Comparison of ENCODE assay signal across 26 cellular contexts in the genomic region with DNA sequence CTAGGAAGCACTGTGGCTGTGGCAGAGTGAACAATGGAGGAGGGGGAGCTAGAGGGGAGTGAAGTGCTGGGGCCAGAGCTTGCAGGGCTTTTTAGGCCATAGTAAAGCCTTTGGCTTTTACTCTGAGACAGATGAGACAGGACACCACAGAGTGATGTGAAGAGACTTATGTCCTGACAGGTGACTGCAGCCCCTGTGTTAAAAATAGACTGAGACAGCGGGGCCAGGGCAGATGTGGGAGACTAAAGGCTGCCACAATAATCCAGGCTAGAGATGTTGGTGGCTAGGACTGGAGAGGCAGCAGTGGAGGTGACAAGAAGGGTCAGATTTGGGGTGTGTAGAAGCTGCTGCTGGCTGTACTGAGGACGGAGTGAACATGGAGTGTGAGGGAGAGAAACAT. TPM values are rescaled to one million over a fixed set of nuclear protein-coding genes. Genes with fewer than 3 reads are reported as not detected.
A peak's percentile ranks its signal among the peaks of the same experiment; 100 is the strongest.
DNase-seq lines count a peak whose midpoint lies in the region; ATAC-seq, FAIRE-seq and TF ChIP-seq lines count a peak whose summit lies in the region.
"Had no signal": no experiment of that assay in that cellular context is flagged by ENCODE, and none has a peak within 500 bp of the region (broad histone marks: within the 10 kb centered on the region; RNA-seq: fewer than 3 reads in every experiment).

No MANE protein-coding gene starts in this region.

- FAIRE-seq in bronchial epithelial cell (lab: Jason Lieb, UNC) = peak; percentile 40
- FAIRE-seq: G401.6, GM12892 had no signal

- H3K9me3 ChIP-seq in skeletal muscle tissue (ENCODE audit: control insufficient read depth in 3 of 3, low read length in 3 of 3) = no peaks in the 10 kb centered on the region
- H3K9me3 ChIP-seq: BLaER1 treated with 17β-estradiol and CSF1 and Interleukin-3, amounts not matched to agents 10 nM and 100 nM; Peyer's patch had no signal

- intact Hi-C loops in activated CD8-positive, alpha-beta T cell treated with anti-CD3 and anti-CD28 coated beads for 36 hours (cut with micrococcal nuclease) = no loop called here
- intact Hi-C loops in posterior vena cava (cut with DNase I) = no loop called here

- no peak for TF ChIP-seq CTCF in activated CD8-positive, alpha-beta T cell treated with anti-CD3 and anti-CD28 coated beads for 36 hours (IDR thresholded peaks at IDR 0.05)
- TF ChIP-seq CTCF in bronchial epithelial cell (IDR thresholded peaks at IDR 0.05; ENCODE audit: insufficient read depth, low read length, severe bottlenecking) (no peak), neural crest cell (conservative IDR thresholded peaks at IDR 0.05) (no peak)

- H3K9ac ChIP-seq in skeletal muscle tissue (ENCODE audit: low read depth in 1 of 3, low read length in 3 of 3) = peak overlapping the region; percentile 0 to 42 (median 36)
- H3K9ac ChIP-seq: GM23248 had no signal

- H3K4me3 ChIP-seq in bronchial epithelial cell (ENCODE audit: low read depth, low read length) = no peak overlapping the region
- H3K4me3 ChIP-seq in skeletal muscle tissue (ENCODE audit: low read length in 3 of 3) = peak overlapping the region in 2 of 3 donors; percentile 24 to 53
- H3K4me3 ChIP-seq: BLaER1 treated with 17β-estradiol and CSF1 and Interleukin-3, amounts not matched to agents 10 nM and 100 nM; GM23248; Peyer's patch had no signal

- H3K9me3 Mint-ChIP-seq in activated CD8-positive, alpha-beta T cell treated with anti-CD3 and anti-CD28 coated beads, Interleukin-2, amount 10 ng/mL, durations not matched to agents 7 days and 5 days (ENCODE audit: insufficient read depth) = no peaks in the 10 kb centered on the region
- H3K9me3 Mint-ChIP-seq in activated CD8-positive, alpha-beta T cell treated with anti-CD3 and anti-CD28 coated beads for 36 hours = no peaks in the 10 kb centered on the region
- no peaks in the 10 kb centered on the region for H3K9me3 Mint-ChIP-seq in neural crest cell
- H3K9me3 Mint-ChIP-seq: H9, HFFc6, IgD-negative memory B cell had no signal

- peaks cover 3% of the 10 kb centered on the region for H3K4me1 Mint-ChIP-seq in activated CD8-positive, alpha-beta T cell treated with anti-CD3 and anti-CD28 coated beads, Interleukin-2, amount 10 ng/mL, durations not matched to agents 7 days and 5 days (ENCODE audit: low read depth)
- H3K4me1 Mint-ChIP-seq in activated CD8-positive, alpha-beta T cell treated with anti-CD3 and anti-CD28 coated beads for 36 hours (ENCODE audit: low read depth) = peaks cover 6% of the 10 kb centered on the region
- H3K4me1 Mint-ChIP-seq in neural crest cell = no peaks in the 10 kb centered on the region

- CTCF ChIA-PET in activated CD8-positive, alpha-beta T cell treated with anti-CD3 and anti-CD28 coated beads, Interleukin-2, amount 10 ng/mL, durations not matched to agents 7 days and 5 days (lab: Charles Lee) = interaction anchor here (1.4 to 15.7 kb wide), 3 partner anchors 30 to 157 kb away, joined by 4 to 484 read pairs (median 13); partner anchors contain the start of gene TIMM10
- CTCF ChIA-PET in activated CD8-positive, alpha-beta T cell treated with anti-CD3 and anti-CD28 coated beads for 36 hours (lab: Charles Lee) = interaction anchor here (1.6 to 13.2 kb wide), 2 partner anchors 30 to 40 kb away, joined by 8 to 425 read pairs; partner anchors contain the start of gene TIMM10

- H3K27ac Mint-ChIP-seq in activated CD8-positive, alpha-beta T cell treated with anti-CD3 and anti-CD28 coated beads, Interleukin-2, amount 10 ng/mL, durations not matched to agents 7 days and 5 days = peak overlapping the region; percentile 41
- no peak overlapping the region for H3K27ac Mint-ChIP-seq in activated CD8-positive, alpha-beta T cell treated with anti-CD3 and anti-CD28 coated beads for 36 hours
- H3K27ac Mint-ChIP-seq in neural crest cell (ENCODE audit: unreplicated experiment) = peak overlapping the region; percentile 13
- H3K27ac Mint-ChIP-seq: H9, HFFc6 had no signal

- H3K27me3 ChIP-seq in bronchial epithelial cell (ENCODE audit: control insufficient read depth, insufficient read depth, low read length) (peaks cover 9% of the 10 kb centered on the region), skeletal muscle tissue (ENCODE audit: control insufficient read depth in 3 of 3, insufficient read depth in 3 of 3, low read length in 3 of 3) (peaks cover 0 to 3% (median under 1%) of the 10 kb centered on the region in 3 donors)
- H3K27me3 ChIP-seq: Peyer's patch had no signal

- no peak for DNase-seq in activated CD8-positive, alpha-beta T cell treated with anti-CD3 and anti-CD28 coated beads, Interleukin-2, amount 10 ng/mL, durations not matched to agents 7 days and 5 days
- DNase-seq in activated CD8-positive, alpha-beta T cell treated with anti-CD3 and anti-CD28 coated beads for 36 hours = no peak
- no peak for DNase-seq in bronchial epithelial cell (ENCODE audit: low read depth)
- DNase-seq in neural crest cell (ENCODE audit: low read depth, low spot score) = no peak
- DNase-seq in posterior vena cava (ENCODE audit: low spot score) = no peak
- DNase-seq: ACHN, GM23248, H9, HFFc6, NCI-H1105, NCI-H146, NCI-H2029, NCI-H226, NCI-H524, NCI-H774, Peyer's patch had no signal

- H3K4me3 Mint-ChIP-seq in activated CD8-positive, alpha-beta T cell treated with anti-CD3 and anti-CD28 coated beads, Interleukin-2, amount 10 ng/mL, durations not matched to agents 7 days and 5 days = no peak overlapping the region
- H3K4me3 Mint-ChIP-seq in activated CD8-positive, alpha-beta T cell treated with anti-CD3 and anti-CD28 coated beads for 36 hours = no peak overlapping the region
- no peak overlapping the region for H3K4me3 Mint-ChIP-seq in neural crest cell
- H3K4me3 Mint-ChIP-seq: H9, HFFc6, IgD-negative memory B cell had no signal

- H3K36me3 ChIP-seq in bronchial epithelial cell (ENCODE audit: control insufficient read depth, insufficient read depth, low read length) (no peaks in the 10 kb centered on the region), skeletal muscle tissue (ENCODE audit: control insufficient read depth in 3 of 3, insufficient read depth in 3 of 3, low read length in 3 of 3) (peaks cover 34 to 59% (median 43%) of the 10 kb centered on the region in 3 donors)

- no peak for ATAC-seq in activated CD8-positive, alpha-beta T cell treated with anti-CD3 and anti-CD28 coated beads, Interleukin-2, amount 10 ng/mL, durations not matched to agents 7 days and 5 days
- ATAC-seq in activated CD8-positive, alpha-beta T cell treated with anti-CD3 and anti-CD28 coated beads for 36 hours = no peak
- ATAC-seq in HG03565 (IDR thresholded peaks at IDR 0.05; ENCODE audit: unreplicated experiment) = no peak
- no peak for ATAC-seq in HG03521 (IDR thresholded peaks at IDR 0.05; ENCODE audit: unreplicated experiment)

- H3K36me3 Mint-ChIP-seq in activated CD8-positive, alpha-beta T cell treated with anti-CD3 and anti-CD28 coated beads, Interleukin-2, amount 10 ng/mL, durations not matched to agents 7 days and 5 days (ENCODE audit: low read depth) = peaks cover 28% of the 10 kb centered on the region
- peaks cover 74% of the 10 kb centered on the region for H3K36me3 Mint-ChIP-seq in activated CD8-positive, alpha-beta T cell treated with anti-CD3 and anti-CD28 coated beads for 36 hours (ENCODE audit: low read depth)
- H3K36me3 Mint-ChIP-seq in neural crest cell (ENCODE audit: low read depth) = no peaks in the 10 kb centered on the region

- POLR2A ChIA-PET in activated CD8-positive, alpha-beta T cell treated with anti-CD3 and anti-CD28 coated beads, Interleukin-2, amount 10 ng/mL, durations not matched to agents 7 days and 5 days (lab: Charles Lee) = no interaction called here
- POLR2A ChIA-PET in activated CD8-positive, alpha-beta T cell treated with anti-CD3 and anti-CD28 coated beads for 36 hours (lab: Charles Lee) = interaction anchor here (1.0 to 1.1 kb wide), 2 partner anchors 9 to 29 kb away, joined by 3 read pairs; no protein-coding TSS in a partner anchor

- peak overlapping the region; percentile 69 for H3K27ac ChIP-seq in skeletal muscle tissue (ENCODE audit: low read depth, low read length)
- H3K27ac ChIP-seq: 22Rv1, GM23248, Peyer's patch had no signal

- peaks cover 29 to 46% (median 36%) of the 10 kb centered on the region in 3 donors for H3K4me1 ChIP-seq in skeletal muscle tissue (ENCODE audit: control insufficient read depth in 3 of 3, insufficient read depth in 3 of 3, low read length in 3 of 3)

- peaks cover 3% of the 10 kb centered on the region for H3K27me3 Mint-ChIP-seq in activated CD8-positive, alpha-beta T cell treated with anti-CD3 and anti-CD28 coated beads, Interleukin-2, amount 10 ng/mL, durations not matched to agents 7 days and 5 days (ENCODE audit: low read depth)
- H3K27me3 Mint-ChIP-seq in activated CD8-positive, alpha-beta T cell treated with anti-CD3 and anti-CD28 coated beads for 36 hours = no peaks in the 10 kb centered on the region
- peaks cover 11% of the 10 kb centered on the region for H3K27me3 Mint-ChIP-seq in neural crest cell (ENCODE audit: low read depth)

RNA-seq across cellular contexts. Expression of gene SLC43A1, which starts 27.6 kb away (rescaled TPM):
- 10 to 100 TPM; 26.4 to 28.4 TPM for total RNA-seq in activated CD8-positive, alpha-beta T cell treated with anti-CD3 and anti-CD28 coated beads, Interleukin-2, amount 10 ng/mL, durations not matched to agents 7 days and 5 days
- 10 to 100 TPM; 32.1 to 34.0 TPM for total RNA-seq in activated CD8-positive, alpha-beta T cell treated with anti-CD3 and anti-CD28 coated beads for 36 hours
- total RNA-seq in bronchial epithelial cell (1.0 and 1.3 TPM in 2 replicates), neural crest cell (4.5 and 4.7 TPM in 2 replicates), skeletal muscle tissue (18.3 TPM), posterior vena cava (10 to 100 TPM in 1 of 2 donors, 1 to 10 TPM in 1; 8.1 to 11.5 TPM)

RNA-seq across cellular contexts. Expression of gene RTN4RL2, which starts 27.6 kb away (rescaled TPM):
- total RNA-seq in activated CD8-positive, alpha-beta T cell treated with anti-CD3 and anti-CD28 coated beads, Interleukin-2, amount 10 ng/mL, durations not matched to agents 7 days and 5 days = under 1 TPM; 0.47 to 0.57 TPM
- total RNA-seq in activated CD8-positive, alpha-beta T cell treated with anti-CD3 and anti-CD28 coated beads for 36 hours = under 1 TPM; 0.23 to 0.27 TPM
- total RNA-seq in bronchial epithelial cell (not detected in 2 replicates), neural crest cell (2.4 and 3.4 TPM in 2 replicates), skeletal muscle tissue (not detected), posterior vena cava (1 to 10 TPM; 2.0 to 2.9 TPM)

RNA-seq across cellular contexts. Expression of gene TIMM10, which starts 42.6 kb away (rescaled TPM):
- total RNA-seq in activated CD8-positive, alpha-beta T cell treated with anti-CD3 and anti-CD28 coated beads, Interleukin-2, amount 10 ng/mL, durations not matched to agents 7 days and 5 days = 10 to 100 TPM; 65.4 to 65.8 TPM
- total RNA-seq in activated CD8-positive, alpha-beta T cell treated with anti-CD3 and anti-CD28 coated beads for 36 hours = 10 to 100 TPM; 75.2 to 84.2 TPM
- 71.2 and 86.9 TPM in 2 replicates for total RNA-seq in bronchial epithelial cell
- total RNA-seq in neural crest cell = 103 and 108 TPM in 2 replicates
- 64.2 TPM for total RNA-seq in skeletal muscle tissue
- 10 to 100 TPM; 31.8 to 38.1 TPM for total RNA-seq in posterior vena cava

RNA-seq across cellular contexts. Expression of gene SMTNL1, which starts 49.5 kb away (rescaled TPM):
- total RNA-seq in activated CD8-positive, alpha-beta T cell treated with anti-CD3 and anti-CD28 coated beads, Interleukin-2, amount 10 ng/mL, durations not matched to agents 7 days and 5 days = not detected
- not detected for total RNA-seq in activated CD8-positive, alpha-beta T cell treated with anti-CD3 and anti-CD28 coated beads for 36 hours
- total RNA-seq in bronchial epithelial cell = not detected in 2 replicates
- total RNA-seq in neural crest cell = not detected in 2 replicates
- 69.9 TPM for total RNA-seq in skeletal muscle tissue
- not detected for total RNA-seq in posterior vena cava
- total RNA-seq: Daoy, GM23248, H9, HFFc6, OCI-LY7, Peyer's patch had no signal
